26 cellular contexts compared by ENCODE assay signal in the genomic region with DNA sequence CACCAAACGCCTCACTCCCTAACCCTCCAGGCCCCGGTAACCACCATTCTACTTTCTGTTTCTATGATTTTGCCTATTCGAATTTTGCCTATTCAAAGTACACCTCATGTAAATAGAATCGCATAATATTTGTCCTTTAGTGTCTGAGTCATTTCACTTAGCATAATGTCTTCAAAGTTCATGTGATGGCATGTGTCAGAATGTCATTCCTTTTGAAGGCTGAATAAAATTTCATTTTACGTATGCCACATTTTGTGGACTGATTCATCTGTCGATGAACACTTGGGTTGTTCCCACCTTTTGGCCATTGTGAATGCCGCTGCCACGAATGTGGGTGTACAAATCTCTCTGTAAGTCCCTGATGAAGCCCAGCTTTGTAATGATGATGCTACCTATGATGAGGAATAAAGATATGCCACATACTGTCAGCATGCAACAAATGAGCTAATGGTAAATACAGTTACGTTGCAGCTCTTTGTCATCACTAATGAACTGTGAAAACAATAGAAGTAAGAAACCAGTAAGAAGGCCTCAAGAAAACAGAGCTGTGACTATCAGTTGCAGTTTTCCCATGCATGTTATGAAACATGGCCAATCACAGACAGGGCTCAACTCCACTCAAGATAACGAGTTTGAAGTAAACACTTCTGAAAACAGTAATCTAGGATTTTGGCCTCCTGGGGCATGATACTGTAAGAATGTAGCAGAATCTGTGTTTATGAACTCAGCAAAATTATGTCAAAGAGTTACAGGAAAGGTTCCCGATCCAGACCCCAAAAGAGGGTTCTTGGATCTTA.
"Had no signal": no experiment of that assay in that cellular context is flagged by ENCODE, and none has a peak within 500 bp of the region (broad histone marks: within the 10 kb centered on the region; RNA-seq: fewer than 3 reads in every experiment).

No MANE protein-coding gene starts in this region.

- H3K36me3 ChIP-seq: adrenal gland, ascending aorta, esophagus squamous epithelium, gastroesophageal sphincter, pancreas, prostate gland, thoracic aorta had no signal

- H3K27ac ChIP-seq: adrenal gland, ascending aorta, esophagus squamous epithelium, gastroesophageal sphincter, hepatocyte, pancreas, prostate gland, thoracic aorta had no signal

- H3K9me3 ChIP-seq: adrenal gland, ascending aorta, esophagus squamous epithelium, gastroesophageal sphincter, pancreas, prostate gland, thoracic aorta had no signal

- H2AFZ ChIP-seq: hepatocyte had no signal

- ATAC-seq: gastroesophageal sphincter, left colon, pancreas, T-cell had no signal

- DNase-seq: activated CD4-positive, alpha-beta T cell treated with anti-CD3 and anti-CD28 coated beads for 48 hours; activated CD4-positive, alpha-beta T cell treated with anti-CD3 and anti-CD28 coated beads, Interleukin-2, amount 50 U/mL, for 48 hours; activated CD4-positive, CD25-positive, alpha-beta regulatory T cell; activated CD8-positive, alpha-beta memory T cell treated with anti-CD3 and anti-CD28 coated beads for 24 hours; activated effector memory CD4-positive, alpha-beta T cell treated with anti-CD3 and anti-CD28 coated beads, Interleukin-2, amount 50 U/mL, for 16 hours; activated naive CD4-positive, alpha-beta T cell treated with anti-CD3 and anti-CD28 coated beads for 36 hours; activated naive CD8-positive, alpha-beta T cell treated with anti-CD3 and anti-CD28 coated beads for 36 hours; adrenal gland; central memory CD4-positive, alpha-beta T cell; endodermal cell; esophagus squamous epithelium; islet precursor cell; left colon; mammary epithelial cell; naive B cell; nephron progenitor cell; pancreas; stimulated activated CD4-positive, alpha-beta T cell treated with anti-CD3 and anti-CD28 coated beads, Interleukin-15, amount 100 ng/mL, for 24 hours; stimulated activated CD4-positive, alpha-beta T cell treated with anti-CD3 and anti-CD28 coated beads, Interleukin-2, amount 100 ng/mL, for 24 hours; T-cell; trophoblast cell had no signal

- H3K27me3 ChIP-seq: adrenal gland, ascending aorta, esophagus squamous epithelium, gastroesophageal sphincter, hepatocyte, pancreas had no signal

- H3K4me2 ChIP-seq: hepatocyte had no signal

- H3K79me2 ChIP-seq: hepatocyte had no signal

- H3K4me3 ChIP-seq: adrenal gland, ascending aorta, esophagus squamous epithelium, gastroesophageal sphincter, hepatocyte, pancreas, prostate gland, thoracic aorta had no signal
